Comparison of ENCODE assay signal across 8 cellular contexts in genomic region chr4:107719211-107719926, GRCh38. TPM values are rescaled to one million over a fixed set of nuclear protein-coding genes. Genes with fewer than 3 reads are reported as not detected.
DNase-seq lines count a peak whose midpoint lies in the region; ATAC-seq, FAIRE-seq and TF ChIP-seq lines count a peak whose summit lies in the region.

No MANE protein-coding gene starts in this region.

- in situ Hi-C loops in Panc1 (cut with HindIII; ENCODE audit: low pct_unique_long_range_greater_than_20kb, low sequenced_read_pairs) = no loop called here

- DNase-seq in Ammon's horn (ENCODE audit: low spot score) (peak; percentile 57), Panc1 (ENCODE audit: low read depth, low spot score) (no peak), bronchial epithelial cell (ENCODE audit: low read depth) (peak; percentile 50), kidney (no peak), occipital lobe (lab: John Stamatoyannopoulos, UW) (no peak)
- peak; percentile 35 for DNase-seq in stimulated activated naive CD4-positive, alpha-beta T cell treated with Interleukin-2 at 50 U/mL for 16 hours (lab: John Stamatoyannopoulos, UW)

- FAIRE-seq in bronchial epithelial cell (lab: Jason Lieb, UNC) = no peak
- no peak for FAIRE-seq in kidney (lab: Jason Lieb, UNC)

- H3K27ac ChIP-seq in Panc1 (ENCODE audit: low read length) (peak overlapping the region; percentile 81), kidney (ENCODE audit: low read depth in 2 of 2, low read length in 2 of 2) (peak overlapping the region; percentile 48 to 61)

- H3K27me3 ChIP-seq in Panc1 (ENCODE audit: control insufficient read depth, insufficient read depth, low read length) (no peaks in the 10 kb centered on the region), bronchial epithelial cell (ENCODE audit: control insufficient read depth, insufficient read depth, low read length) (no peaks in the 10 kb centered on the region)

- POLR2A ChIA-PET in Panc1 (lab: Charles Lee) = no interaction called here

- peaks cover 8% of the 10 kb centered on the region for H3K4me1 ChIP-seq in Panc1 (ENCODE audit: control insufficient read depth, insufficient read depth, low read length)
- peaks cover 5 to 11% of the 10 kb centered on the region in 2 donors for H3K4me1 ChIP-seq in kidney (ENCODE audit: control insufficient read depth in 1 of 2, insufficient read depth in 1 of 2, low read depth in 1 of 2, low read length in 2 of 2)

- peak overlapping the region; percentile 77 to 85 for H3K4me3 ChIP-seq in Panc1 (ENCODE audit: low read depth in 2 of 2, low read length in 2 of 2)
- peak overlapping the region; percentile 88 for H3K4me3 ChIP-seq in bronchial epithelial cell (ENCODE audit: low read depth, low read length)
- H3K4me3 ChIP-seq in kidney (ENCODE audit: low read length in 2 of 2) = peak overlapping the region; percentile 66 to 85

- no peaks in the 10 kb centered on the region for H3K36me3 ChIP-seq in Panc1 (ENCODE audit: control insufficient read depth, insufficient read depth, low read length)
- H3K36me3 ChIP-seq in bronchial epithelial cell (ENCODE audit: control insufficient read depth, insufficient read depth, low read length) = no peaks in the 10 kb centered on the region
- no peaks in the 10 kb centered on the region for H3K36me3 ChIP-seq in kidney (ENCODE audit: control insufficient read depth in 1 of 2, insufficient read depth in 2 of 2, low read length in 2 of 2)

- intact Hi-C loops in Panc1 (cut with micrococcal nuclease; ENCODE audit: unreplicated experiment) = no loop called here
- intact Hi-C loops in kidney (cut with DNase I) = no loop called here

- ATAC-seq in GM18867 (IDR thresholded peaks at IDR 0.05; ENCODE audit: unreplicated experiment) = peak; percentile 7
- ATAC-seq in HG03095 (IDR thresholded peaks at IDR 0.05; ENCODE audit: unreplicated experiment) = peak; percentile 4
- ATAC-seq in Panc1 = peak; percentile 26

- BruUV-seq in Panc1 (replicated peaks; lab: Mats Ljungman, UMichigan) = no TSS peak

- TF ChIP-seq CTCF in Panc1 (IDR thresholded peaks at IDR 0.05) (no peak), bronchial epithelial cell (IDR thresholded peaks at IDR 0.05; ENCODE audit: insufficient read depth, low read length, severe bottlenecking) (no peak), kidney (IDR thresholded peaks at IDR 0.05; ENCODE audit: borderline replicate concordance, extremely low read depth, insufficient read depth) (no peak)

- peak overlapping the region; percentile 62 to 70 for H3K9ac ChIP-seq in kidney (ENCODE audit: low read length in 2 of 2)

- CTCF ChIA-PET in Panc1 (lab: Charles Lee) = no interaction called here

- H3K9me3 ChIP-seq in Panc1 (ENCODE audit: control insufficient read depth, insufficient read depth, low read depth, low read length) (no peaks in the 10 kb centered on the region), kidney (ENCODE audit: control insufficient read depth in 1 of 2, low read length in 2 of 2) (no peaks in the 10 kb centered on the region)

RNA-seq across cellular contexts. Expression of gene PAPSS1, which starts 0.7 kb away (rescaled TPM):
- total RNA-seq in Panc1 (2021; ENCODE audit: unreplicated experiment) = 28.1 TPM
- polyA plus RNA-seq in Panc1 (2012; ENCODE audit: insufficient read length) = 33.9 TPM
- 49.3 and 55.8 TPM in 2 replicates for total RNA-seq in bronchial epithelial cell
- 47.7 TPM for total RNA-seq in kidney
- 28.1 TPM for polyA plus RNA-seq in kidney (ENCODE audit: insufficient read depth, low read depth, low replicate concordance)
- total RNA-seq in occipital lobe = 118 TPM

Comparison
In these comparisons a context has a peak if more than half of its experiments do, and no peak if none do; other contexts are left out.
1. DNase-seq: peak in Ammon's horn (single experiment), bronchial epithelial cell (single experiment) and stimulated activated naive CD4-positive, alpha-beta T cell treated with Interleukin-2 at 50 U/mL for 16 hours (single experiment); none in Panc1 (single experiment), kidney (single experiment) and occipital lobe (single experiment).
2. Peak in every context shown above with its lines, with median percentiles within 50 percentile points of each other: ATAC-seq and H3K4me3 ChIP-seq.